Comparison of ENCODE assay signal across 18 cellular contexts in the genomic region with DNA sequence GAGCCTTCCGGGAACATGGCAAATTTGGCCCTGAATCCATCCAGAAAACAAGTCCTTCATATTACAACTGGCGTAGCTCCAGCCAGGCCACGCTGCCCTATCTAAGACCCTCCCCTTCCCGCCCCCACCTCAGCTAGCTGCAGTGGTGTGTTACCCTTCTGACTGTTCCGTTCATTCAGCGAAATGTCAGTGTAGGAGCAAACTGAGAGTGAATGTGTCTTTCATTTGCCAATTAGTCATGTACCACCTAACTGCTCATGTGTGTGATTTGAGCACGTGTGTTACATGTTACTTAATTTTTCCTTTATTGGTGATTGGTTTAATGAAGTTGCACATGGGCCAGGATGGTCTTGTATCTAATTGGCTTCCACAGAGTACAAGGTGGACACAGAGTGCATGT.
DNase-seq lines count a peak whose midpoint lies in the region; ATAC-seq and TF ChIP-seq lines count a peak whose summit lies in the region.
"Had no signal": no experiment of that assay in that cellular context is flagged by ENCODE, and none has a peak within 500 bp of the region (broad histone marks: within the 10 kb centered on the region; RNA-seq: fewer than 3 reads in every experiment).

No MANE protein-coding gene starts in this region.

- no peaks in the 10 kb centered on the region for H4K20me1 ChIP-seq in SU-DHL-6 (ENCODE audit: low read depth, low read length)

- H3K4me3 ChIP-seq in SU-DHL-6 (ENCODE audit: insufficient read depth, low read length, poor library complexity, severe bottlenecking), result no peak overlapping the region
- H3K4me3 ChIP-seq: ascending aorta, colonic mucosa, suprapubic skin had no signal

- peak; percentile 77 to 82 for ATAC-seq in activated CD4-positive, CD25-positive, alpha-beta regulatory T cell treated with anti-CD3 and anti-CD28 coated beads, Interleukin-2, amount 50 U/mL, for 24 hours

- peak overlapping the region; percentile 64 for H3K9ac ChIP-seq in SU-DHL-6 (ENCODE audit: low read length)

- no peaks in the 10 kb centered on the region for H3K9me2 ChIP-seq in SU-DHL-6 (replicated peaks; ENCODE audit: insufficient read depth, low read length)

- H2AFZ ChIP-seq in SU-DHL-6 (ENCODE audit: low read depth, low read length, severe bottlenecking), result no peak overlapping the region

- no peak for DNase-seq in activated CD4-positive, CD25-positive, alpha-beta regulatory T cell (lab: John Stamatoyannopoulos, UW)
- DNase-seq in activated naive CD8-positive, alpha-beta T cell treated with anti-CD3 and anti-CD28 coated beads, Interleukin-2, amount 50 U/mL, for 16 hours (ENCODE audit: low read depth, low spot score), result peak; percentile 15
- DNase-seq in stimulated activated CD4-positive, alpha-beta T cell treated with anti-CD3 and anti-CD28 coated beads, TNF-alpha, amount 100 ng/mL, for 24 hours (ENCODE audit: low read depth in 3 of 3), result peak in 2 of 3 experiments; percentile 15 to 45
- no peak for DNase-seq in NCI-H774 (lab: John Stamatoyannopoulos, UW)
- no peak for DNase-seq in NCI-H226
- DNase-seq in HuH-7 (ENCODE audit: low spot score), result no peak
- DNase-seq: CD4-positive, alpha-beta T cell; colonic mucosa; glutamatergic neuron; HCEC 1CT; mammary epithelial cell; NCI-H82; retina had no signal

- TF ChIP-seq CTCF in SU-DHL-6 (IDR thresholded peaks at IDR 0.05; ENCODE audit: insufficient read depth, low read length, poor library complexity, severe bottlenecking), result no peak

- H3K27me3 ChIP-seq in SU-DHL-6 (ENCODE audit: low read length), result no peaks in the 10 kb centered on the region
- H3K27me3 ChIP-seq: ascending aorta, colonic mucosa, suprapubic skin had no signal

- H3F3A ChIP-seq in SU-DHL-6 (ENCODE audit: insufficient read depth), result peaks cover 84% of the 10 kb centered on the region

- no peaks in the 10 kb centered on the region for H3K9me3 ChIP-seq in SU-DHL-6 (ENCODE audit: insufficient read depth, low read length)
- H3K9me3 ChIP-seq: ascending aorta, colonic mucosa, suprapubic skin had no signal

- no peaks in the 10 kb centered on the region for H3K36me3 ChIP-seq in SU-DHL-6 (ENCODE audit: low read length)
- H3K36me3 ChIP-seq: ascending aorta, colonic mucosa, suprapubic skin had no signal

- H3K27ac ChIP-seq in SU-DHL-6 (ENCODE audit: low read depth, low read length), result peak overlapping the region; percentile 98
- H3K27ac ChIP-seq: 22Rv1, ascending aorta, colonic mucosa, suprapubic skin had no signal

- no peaks in the 10 kb centered on the region for H3K79me2 ChIP-seq in SU-DHL-6 (ENCODE audit: insufficient read depth, low read length)

- H3K4me2 ChIP-seq in SU-DHL-6 (ENCODE audit: low read depth, low read length, poor library complexity, severe bottlenecking), result peak overlapping the region; percentile 65

Comparison
In these comparisons a context has a peak if more than half of its experiments do, and no peak if none do; other contexts are left out.
1. DNase-seq: peak in activated naive CD8-positive, alpha-beta T cell treated with anti-CD3 and anti-CD28 coated beads, Interleukin-2, amount 50 U/mL, for 16 hours (single experiment) and stimulated activated CD4-positive, alpha-beta T cell treated with anti-CD3 and anti-CD28 coated beads, TNF-alpha, amount 100 ng/mL, for 24 hours (2 of 3); none in activated CD4-positive, CD25-positive, alpha-beta regulatory T cell (0 of 4), NCI-H774 (single experiment), NCI-H226 (single experiment) and HuH-7 (single experiment).